Comparison of ENCODE assay signal across 1 cellular context in genomic region chr17:6509295-6509771, GRCh38.
TF ChIP-seq lines count a peak whose summit lies in the region.

No MANE protein-coding gene starts in this region.

TF ChIP-seq in HepG2, 621 proteins besides CTCF, POLR2A, EP300 and RAD21:
- TF ChIP-seq ZNF335 (CRISPR knock-in tag; IDR thresholded peaks at IDR 0.05) (no peak), ZNF263 (CRISPR knock-in tag; IDR thresholded peaks at IDR 0.05) (0 out of 2 replicates have a peak, but pooled peaks have one; percentile 20)
